33 cellular contexts compared by ENCODE assay signal in the genomic region with DNA sequence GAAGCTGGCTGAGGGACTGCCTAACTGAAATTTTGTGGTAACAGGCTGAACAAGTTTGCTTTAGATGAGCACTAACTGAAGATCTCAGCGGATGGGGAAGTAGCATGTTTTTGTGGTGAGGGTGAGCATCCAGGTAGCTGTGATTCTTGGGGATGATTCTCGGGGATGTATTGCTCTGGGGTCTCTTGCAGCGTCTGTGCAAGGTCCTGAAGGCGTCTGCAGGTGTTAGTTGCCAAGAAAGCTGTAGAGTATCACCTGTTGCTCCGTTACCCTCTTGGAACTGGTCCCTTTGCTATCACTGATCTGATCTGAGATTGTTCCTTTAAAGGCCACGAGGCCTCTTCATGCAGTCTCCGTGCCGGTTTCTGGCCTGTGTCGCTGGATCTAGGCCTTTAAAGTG. TPM values are rescaled to one million over a fixed set of nuclear protein-coding genes. Genes with fewer than 3 reads are reported as not detected.
"Had no signal": no experiment of that assay in that cellular context is flagged by ENCODE, and none has a peak within 500 bp of the region (broad histone marks: within the 10 kb centered on the region; RNA-seq: fewer than 3 reads in every experiment).

No MANE protein-coding gene starts in this region.

- H3K36me3 ChIP-seq: gastrocnemius medialis, ovary had no signal

- ATAC-seq: activated CD8-positive, alpha-beta T cell treated with anti-CD3 and anti-CD28 coated beads for 36 hours; activated T-cell treated with anti-CD3 and anti-CD28 coated beads, Interleukin-2, amount 50 U/mL, for 4 hours; gastrocnemius medialis; left lung; lower lobe of right lung; mucosa of descending colon; natural killer cell treated with Interleukin-12 subunit alpha and Interleukin-12 subunit beta and Interleukin-15 and Interleukin-18, amount 100 ng/mL, for 72 hours; sciatic nerve; stimulated activated effector memory CD8-positive, alpha-beta T cell treated with anti-CD3 and anti-CD28 coated beads, Interleukin-12 subunit alpha, Interleukin-12 subunit beta, amount 100 ng/mL, for 72 hours; stimulated activated naive CD8-positive, alpha-beta T cell treated with anti-CD3 and anti-CD28 coated beads, Interleukin-15, amount 100 ng/mL, for 72 hours; upper lobe of right lung had no signal

- H3K27ac ChIP-seq: gastrocnemius medialis, left lung, lower lobe of right lung, neutrophil, ovary, skin epidermis, upper lobe of right lung had no signal

- DNase-seq: activated CD4-positive, alpha-beta T cell treated with anti-CD3 and anti-CD28 coated beads, Interleukin-2, amount 10 ng/mL, durations not matched to agents 7 days and 5 days; activated CD4-positive, CD25-positive, alpha-beta regulatory T cell treated with anti-CD3 and anti-CD28 coated beads, Interleukin-2, amount 50 U/mL, for 72 hours; activated CD8-positive, alpha-beta T cell treated with anti-CD3 and anti-CD28 coated beads for 36 hours; activated T-cell treated with anti-CD3 and anti-CD28 coated beads, Interleukin-2, amount 50 U/mL, for 4 hours; anterior cingulate cortex; effector CD8-positive, alpha-beta T cell; gastrocnemius medialis; glutamatergic neuron; left lung; lower lobe of right lung; mesendoderm; mucosa of descending colon; ovary; stimulated activated CD4-positive, alpha-beta T cell treated with anti-CD3 and anti-CD28 coated beads, Interleukin-4, amount 100 ng/mL, for 24 hours; stimulated activated naive CD8-positive, alpha-beta T cell treated with anti-CD3 and anti-CD28 coated beads, Interleukin-15, amount 100 ng/mL, for 72 hours; substantia nigra; T1000; thyroid gland; upper lobe of right lung had no signal

- H3K27me3 ChIP-seq: neutrophil, ovary, thyroid gland, upper lobe of right lung had no signal

- H3K4me3 ChIP-seq: gastrocnemius medialis, left lung, lower lobe of right lung, mucosa of descending colon, ovary, skin epidermis, thyroid gland, upper lobe of right lung had no signal

- FAIRE-seq: colon, endometrium, islet of Langerhans had no signal

- H3K9me3 ChIP-seq: gastrocnemius medialis, left lung, lower lobe of right lung, mucosa of descending colon, neutrophil, ovary, thyroid gland, upper lobe of right lung had no signal

RNA-seq across cellular contexts. Expression of a gene that starts 34.3 kb away (rescaled TPM):
- total RNA-seq: activated CD4-positive, alpha-beta T cell treated with anti-CD3 and anti-CD28 coated beads, Interleukin-2, amount 10 ng/mL, durations not matched to agents 7 days and 5 days; activated CD8-positive, alpha-beta T cell treated with anti-CD3 and anti-CD28 coated beads for 36 hours; activated T-cell treated with anti-CD3 and anti-CD28 coated beads, Interleukin-2, amount 50 U/mL, for 4 hours; activated T-helper 2 cell treated with anti-CD3 and anti-CD28 coated beads, Interferon-gamma antibody, Interleukin-2, Interleukin-4, amounts not matched to agents 10 μg/mL and 5 μg/mL and 100 μg/mL, durations not matched to agents 14 hours and 24 hours and 36 hours; dermis microvascular lymphatic vessel endothelial cell; epithelial cell of proximal tubule; gastrocnemius medialis; left lung; lower lobe of right lung; natural killer cell treated with Interleukin-12 subunit alpha and Interleukin-12 subunit beta and Interleukin-15 and Interleukin-18, amount 100 ng/mL, for 72 hours; progenitor cell of endocrine pancreas; renal cortical epithelial cell; T-helper 1 cell treated with Interleukin-12 subunit alpha and Interleukin-12 subunit beta and Interleukin-4 antibody, amounts not matched to agents 30 ng/mL and 1 ng/mL, for 36 hours; upper lobe of right lung had no signal
